25 cellular contexts compared by ENCODE assay signal in the genomic region with DNA sequence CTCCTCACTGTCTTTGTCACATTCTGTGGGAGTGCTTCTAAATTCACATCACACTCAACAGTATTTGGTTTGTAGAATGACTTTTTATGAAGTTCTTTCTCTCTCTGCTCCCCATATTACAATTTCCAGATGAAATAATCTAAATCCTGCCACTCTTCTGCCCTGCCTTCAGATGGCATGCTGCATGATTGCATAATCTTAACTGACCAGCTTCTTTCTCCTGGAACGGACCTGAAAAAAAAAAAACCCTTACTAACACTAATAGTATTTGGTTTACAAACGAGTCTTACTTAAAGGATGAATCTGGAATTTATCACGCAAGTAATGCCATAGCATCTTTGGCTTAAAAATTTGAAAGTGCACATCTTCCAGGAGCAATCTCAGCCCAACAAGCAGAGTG.
"Had no signal": no experiment of that assay in that cellular context is flagged by ENCODE, and none has a peak within 500 bp of the region (broad histone marks: within the 10 kb centered on the region; RNA-seq: fewer than 3 reads in every experiment).

No MANE protein-coding gene starts in this region.

- H3K9me3 ChIP-seq: colonic mucosa, gastroesophageal sphincter, lower lobe of right lung, ovary, testis, tibial artery, upper lobe of left lung had no signal

- H3K4me1 ChIP-seq: colonic mucosa, gastroesophageal sphincter, lower lobe of right lung, testis, tibial artery, upper lobe of left lung had no signal

- H3K36me3 Mint-ChIP-seq: naive thymus-derived CD8-positive, alpha-beta T cell; stimulated activated memory B cell treated with anti-CD40 and anti-IgM and Interleukin-4, amounts not matched to agents 10 μg/mL and 1 μg/mL and 100 μg/mL, for 72 hours had no signal

- H3K4me3 ChIP-seq: colonic mucosa, gastroesophageal sphincter, lower lobe of right lung, ovary, testis, tibial artery, upper lobe of left lung had no signal

- H3K9me3 Mint-ChIP-seq: dendritic cell treated with granulocyte-macrophage colony-stimulating factor and Interleukin-4, amounts not matched to agents 40 ng/mL and 50 ng/mL, for 4 days; stimulated activated memory B cell treated with anti-CD40 and anti-IgM and Interleukin-4, amounts not matched to agents 10 μg/mL and 1 μg/mL and 100 μg/mL, for 72 hours had no signal

- H3K4me1 Mint-ChIP-seq: naive thymus-derived CD8-positive, alpha-beta T cell had no signal

- H3K27me3 ChIP-seq: colonic mucosa, gastroesophageal sphincter, ovary, testis, tibial artery, upper lobe of left lung had no signal

- DNase-seq: colonic mucosa; effector CD8-positive, alpha-beta T cell; endodermal cell; foreskin fibroblast; left ventricle myocardium superior; lower lobe of right lung; naive thymus-derived CD8-positive, alpha-beta T cell; occipital lobe; ovary; posterior cingulate gyrus; stimulated activated CD4-positive, alpha-beta T cell treated with anti-CD3 and anti-CD28 coated beads, Interleukin-2, amount 100 ng/mL, for 24 hours; stimulated activated CD4-positive, alpha-beta T cell treated with anti-CD3 and anti-CD28 coated beads, Interleukin-4, amount 100 ng/mL, for 24 hours; stimulated activated naive CD8-positive, alpha-beta T cell treated with anti-CD3 and anti-CD28 coated beads, Interleukin-15, Interleukin-2, amounts not matched to agents 100 U/mL and 50 U/mL, for 24 hours; substantia nigra; testis; tibial artery; upper lobe of left lung had no signal

- FAIRE-seq: keratinocyte, urothelium cell line had no signal

- H3K27ac Mint-ChIP-seq: dendritic cell treated with granulocyte-macrophage colony-stimulating factor and Interleukin-4, amounts not matched to agents 40 ng/mL and 50 ng/mL, for 4 days; endodermal cell; naive thymus-derived CD8-positive, alpha-beta T cell; stimulated activated memory B cell treated with anti-CD40 and anti-IgM and Interleukin-4, amounts not matched to agents 10 μg/mL and 1 μg/mL and 100 μg/mL, for 72 hours had no signal

- H3K27me3 Mint-ChIP-seq: dendritic cell treated with granulocyte-macrophage colony-stimulating factor and Interleukin-4, amounts not matched to agents 40 ng/mL and 50 ng/mL, for 4 days; naive thymus-derived CD8-positive, alpha-beta T cell; stimulated activated memory B cell treated with anti-CD40 and anti-IgM and Interleukin-4, amounts not matched to agents 10 μg/mL and 1 μg/mL and 100 μg/mL, for 72 hours had no signal

- ATAC-seq: esophagus mucosa; gastroesophageal sphincter; left ventricle myocardium superior; lower lobe of right lung; naive thymus-derived CD8-positive, alpha-beta T cell; sciatic nerve; stimulated activated memory B cell treated with anti-CD40 and anti-IgM and Interleukin-4, amounts not matched to agents 10 μg/mL and 1 μg/mL and 100 μg/mL, for 72 hours; stimulated activated naive CD8-positive, alpha-beta T cell treated with anti-CD3 and anti-CD28 coated beads, Interleukin-15, Interleukin-2, amounts not matched to agents 100 U/mL and 50 U/mL, for 24 hours had no signal

- H3K27ac ChIP-seq: colonic mucosa, epithelial cell of prostate, gastroesophageal sphincter, lower lobe of right lung, ovary, testis, tibial artery, upper lobe of left lung had no signal

- H3K36me3 ChIP-seq: colonic mucosa, gastroesophageal sphincter, lower lobe of right lung, ovary, tibial artery, upper lobe of left lung had no signal

- H3K4me3 Mint-ChIP-seq: dendritic cell treated with granulocyte-macrophage colony-stimulating factor and Interleukin-4, amounts not matched to agents 40 ng/mL and 50 ng/mL, for 4 days; endodermal cell; naive thymus-derived CD8-positive, alpha-beta T cell; stimulated activated memory B cell treated with anti-CD40 and anti-IgM and Interleukin-4, amounts not matched to agents 10 μg/mL and 1 μg/mL and 100 μg/mL, for 72 hours had no signal
